In genomic region chr4:180059216-180059881, GRCh38 we compare ENCODE assay signal across 9 cellular contexts.
DNase-seq lines count a peak whose midpoint lies in the region; ATAC-seq and TF ChIP-seq lines count a peak whose summit lies in the region.
"Had no signal": no experiment of that assay in that cellular context is flagged by ENCODE, and none has a peak within 500 bp of the region (broad histone marks: within the 10 kb centered on the region; RNA-seq: fewer than 3 reads in every experiment).

No MANE protein-coding gene starts in this region.

- ATAC-seq in GM21825 (IDR thresholded peaks at IDR 0.05; ENCODE audit: unreplicated experiment) (peak; percentile 10), HG03469 (IDR thresholded peaks at IDR 0.05; ENCODE audit: unreplicated experiment) (no peak)

- DNase-seq in D341Med (ENCODE audit: low spot score) = peak; percentile 52
- peak; percentile 11 for DNase-seq in NT2/D1 (ENCODE audit: low read depth, low spot score)
- DNase-seq in epithelial cell of proximal tubule (ENCODE audit: low read depth) = no peak
- DNase-seq in neuronal stem cell (ENCODE audit: low spot score) = peak; percentile 52
- DNase-seq in NCI-H1694 treated with DMSO at 0.1 percent for 48 hours (lab: John Stamatoyannopoulos, UW) = no peak
- DNase-seq in COLO829 (ENCODE audit: low spot score) = no peak

- no peak overlapping the region for H3K18ac ChIP-seq in neuronal stem cell (ENCODE audit: low read length)

- H3K4me2 ChIP-seq in neuronal stem cell (ENCODE audit: insufficient read depth, low read length, poor library complexity, severe bottlenecking) = peak overlapping the region; percentile 88

- H2BK5ac ChIP-seq in neuronal stem cell (ENCODE audit: low read length) = peak overlapping the region; percentile 75

- H3K27me3 ChIP-seq in NT2/D1 (ENCODE audit: insufficient read depth, insufficient read length) (peaks cover 27% of the 10 kb centered on the region), neuronal stem cell (ENCODE audit: control insufficient read depth in 3 of 3, insufficient read depth in 3 of 3, low read depth in 1 of 3, low read length in 3 of 3) (peaks cover 0 to 66% (median 4%) of the 10 kb centered on the region in 3 experiments)

- no peak overlapping the region for H3K14ac ChIP-seq in neuronal stem cell (ENCODE audit: low read length)

- H3K27ac ChIP-seq in neuronal stem cell (replicated peaks; ENCODE audit: low read length) = no peak overlapping the region
- H3K27ac ChIP-seq: neutrophil had no signal

- H3K9ac ChIP-seq in NT2/D1 (ENCODE audit: insufficient read length, low read depth) (peak overlapping the region; percentile 76), neuronal stem cell (ENCODE audit: low read depth, low read length, poor library complexity) (peak overlapping the region; percentile 84)

- no peak overlapping the region for H3K23ac ChIP-seq in neuronal stem cell (ENCODE audit: low read depth, low read length, poor library complexity)

- WGBS in neuronal stem cell (ENCODE audit: extremely low coverage in 2 of 2, insufficient read length in 2 of 2, insufficient replicate concordance in 1 of 2), 2 donors = no CpG with 5 or more reads among the region's 44 CpGs

- H2AK5ac ChIP-seq in neuronal stem cell (ENCODE audit: low read depth, low read length) = no peak overlapping the region

- H3K9me3 ChIP-seq in NT2/D1 (ENCODE audit: insufficient read depth, low read length) (no peaks in the 10 kb centered on the region), neuronal stem cell (replicated peaks in 1 of 2; ENCODE audit: control insufficient read depth in 2 of 2, insufficient read depth in 1 of 2, low read depth in 1 of 2, low read length in 2 of 2) (no peaks in the 10 kb centered on the region)
- H3K9me3 ChIP-seq: neutrophil had no signal

- H3K4me3 ChIP-seq in NT2/D1 (ENCODE audit: insufficient read length, low read depth) (peak overlapping the region; percentile 69), epithelial cell of proximal tubule (ENCODE audit: low read depth, low read length) (peak overlapping the region; percentile 63), neuronal stem cell (ENCODE audit: low read length in 2 of 2) (peak overlapping the region; percentile 58 to 95)

- TF ChIP-seq CTCF in epithelial cell of proximal tubule (conservative IDR thresholded peaks at IDR 0.05; ENCODE audit: low read depth, low read length) = no peak

- no peaks in the 10 kb centered on the region for H3K36me3 ChIP-seq in NT2/D1 (ENCODE audit: insufficient read depth, insufficient read length, low read length)
- no peaks in the 10 kb centered on the region for H3K36me3 ChIP-seq in neuronal stem cell (replicated peaks in 1 of 2; ENCODE audit: control insufficient read depth in 2 of 2, insufficient read depth in 2 of 2, low read length in 2 of 2)
- H3K36me3 ChIP-seq: neutrophil had no signal

- H3K4ac ChIP-seq in neuronal stem cell (ENCODE audit: low read length) = no peak overlapping the region

- H4K91ac ChIP-seq in neuronal stem cell (ENCODE audit: low read depth, low read length, poor library complexity) = no peak overlapping the region

- peak overlapping the region; percentile 98 for H2AFZ ChIP-seq in neuronal stem cell (ENCODE audit: low read length)

- H3K4me1 ChIP-seq in NT2/D1 (ENCODE audit: insufficient read depth, insufficient read length) (no peaks in the 10 kb centered on the region), neuronal stem cell (ENCODE audit: control insufficient read depth in 2 of 2, insufficient read depth in 1 of 2, low read depth in 1 of 2, low read length in 2 of 2) (peaks cover 1 to 6% of the 10 kb centered on the region in 2 donors)

- H3K79me1 ChIP-seq in neuronal stem cell (ENCODE audit: low read depth, low read length) = no peaks in the 10 kb centered on the region

- no peak overlapping the region for H2BK12ac ChIP-seq in neuronal stem cell (ENCODE audit: low read length)

- peak overlapping the region; percentile 49 for H2BK15ac ChIP-seq in neuronal stem cell (ENCODE audit: low read length)

- no peak overlapping the region for H2BK120ac ChIP-seq in neuronal stem cell (ENCODE audit: low read depth, low read length)

- H4K8ac ChIP-seq in neuronal stem cell (ENCODE audit: low read depth, low read length) = no peak overlapping the region

Comparison
In these comparisons a context has a peak if more than half of its experiments do, and no peak if none do; other contexts are left out.
1. DNase-seq: peak in D341Med (single experiment), NT2/D1 (single experiment) and neuronal stem cell (single experiment); none in epithelial cell of proximal tubule (single experiment), NCI-H1694 treated with DMSO at 0.1 percent for 48 hours (single experiment) and COLO829 (single experiment).
2. Peak in every context shown above with its lines, with median percentiles within 50 percentile points of each other: H3K4me3 ChIP-seq.